25 cellular contexts compared by ENCODE assay signal in the genomic region with DNA sequence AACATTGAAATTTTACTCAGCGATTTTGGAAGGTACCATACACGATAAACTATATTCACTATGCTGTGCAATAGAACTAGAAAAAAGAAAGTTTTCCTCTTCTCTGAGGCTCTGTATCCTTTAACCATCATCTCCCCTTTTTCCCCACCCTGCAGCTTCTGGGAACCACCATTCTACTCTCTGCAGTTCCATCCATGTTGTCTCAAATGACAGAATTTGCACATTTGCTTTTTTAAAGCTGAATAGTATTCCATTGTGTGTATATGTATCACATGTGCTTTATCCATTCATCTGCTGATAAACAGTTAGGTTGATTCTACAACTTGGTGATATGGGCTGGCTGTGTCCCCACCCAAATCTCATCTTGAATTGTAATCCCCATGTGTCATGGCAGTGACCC. TPM values are rescaled to one million over a fixed set of nuclear protein-coding genes. Genes with fewer than 3 reads are reported as not detected.
DNase-seq lines count a peak whose midpoint lies in the region; ATAC-seq and TF ChIP-seq lines count a peak whose summit lies in the region.
"Had no signal": no experiment of that assay in that cellular context is flagged by ENCODE, and none has a peak within 500 bp of the region (broad histone marks: within the 10 kb centered on the region; RNA-seq: fewer than 3 reads in every experiment).

No MANE protein-coding gene starts in this region.

- intact Hi-C loops in activated CD4-positive, alpha-beta T cell treated with anti-CD3 and anti-CD28 coated beads for 36 hours (cut with DNase I, micrococcal nuclease), result loop anchor here in 1 of 2 experiments (2.0 to 5.0 kb wide), 2 partner anchors 17 to 34 kb away; no protein-coding TSS in a partner anchor
- intact Hi-C loops in CD4-positive, alpha-beta memory T cell (cut with micrococcal nuclease), result no loop called here

- no peaks in the 10 kb centered on the region for H3K9me2 ChIP-seq in OCI-LY1 (ENCODE audit: low read depth, low read length)

- no peaks in the 10 kb centered on the region for H3K9me3 ChIP-seq in CD4-positive, alpha-beta memory T cell (ENCODE audit: control insufficient read depth in 1 of 2, low read length in 2 of 2)
- peaks cover 12% of the 10 kb centered on the region; the same call in 1 of the 2 replicates for H3K9me3 ChIP-seq in OCI-LY1 (ENCODE audit: low read length)
- peaks cover 10% of the 10 kb centered on the region for H3K9me3 ChIP-seq in neural progenitor cell (ENCODE audit: low read depth)

- no peaks in the 10 kb centered on the region for H4K20me1 ChIP-seq in OCI-LY1 (ENCODE audit: insufficient read depth, low read length)
- H4K20me1 ChIP-seq in neural progenitor cell (ENCODE audit: low read depth), result no peaks in the 10 kb centered on the region

- H3K27ac ChIP-seq in CD4-positive, alpha-beta memory T cell (ENCODE audit: low read depth, low read length), result no peak overlapping the region
- H3K27ac ChIP-seq in OCI-LY1 (ENCODE audit: low read depth, low read length, poor library complexity, severe bottlenecking), result peak overlapping the region; percentile 92
- H3K27ac ChIP-seq in neural progenitor cell, result no peak overlapping the region
- H3K27ac ChIP-seq: SK-N-MC had no signal

- H2AFZ ChIP-seq in OCI-LY1 (ENCODE audit: low read length) (no peak overlapping the region), neural progenitor cell (replicated peaks) (no peak overlapping the region)

- TF ChIP-seq CTCF in OCI-LY1 (IDR thresholded peaks at IDR 0.05; ENCODE audit: low read length) (no peak), neural progenitor cell (IDR thresholded peaks at IDR 0.05) (no peak)

- H3K9ac ChIP-seq in OCI-LY1 (ENCODE audit: low read length) (no peak overlapping the region), neural progenitor cell (no peak overlapping the region)

- H3K4me3 ChIP-seq in CD4-positive, alpha-beta memory T cell (ENCODE audit: low read length in 2 of 2), result no peak overlapping the region
- no peak overlapping the region for H3K4me3 ChIP-seq in OCI-LY1 (ENCODE audit: low read depth, low read length, poor library complexity, severe bottlenecking)
- H3K4me3 ChIP-seq in neural progenitor cell, result no peak overlapping the region
- H3K4me3 ChIP-seq: SK-N-MC had no signal

- H3K4me2 ChIP-seq in OCI-LY1 (ENCODE audit: low read length), result peak overlapping the region; percentile 40
- no peak overlapping the region for H3K4me2 ChIP-seq in neural progenitor cell

- peaks cover 57% of the 10 kb centered on the region for H3K79me2 ChIP-seq in OCI-LY1 (ENCODE audit: insufficient read depth, low read length)
- H3K79me2 ChIP-seq in neural progenitor cell (ENCODE audit: low read depth), result peaks cover 24% of the 10 kb centered on the region

- peak overlapping the region; percentile 82 for H3K27ac Mint-ChIP-seq in activated CD4-positive, alpha-beta T cell treated with anti-CD3 and anti-CD28 coated beads for 36 hours
- peak overlapping the region in 4 of 7 donors; percentile 56 to 83 (median 72) for H3K27ac Mint-ChIP-seq in CD4-positive, alpha-beta memory T cell
- H3K27ac Mint-ChIP-seq in memory B cell, result peak overlapping the region; percentile 48
- no peak overlapping the region for H3K27ac Mint-ChIP-seq in neural progenitor cell
- H3K27ac Mint-ChIP-seq: H9 had no signal

- POLR2A ChIA-PET in activated CD4-positive, alpha-beta T cell treated with anti-CD3 and anti-CD28 coated beads for 36 hours (lab: Charles Lee), result interaction anchor here (1.5 kb wide), 1 partner anchor 22 kb away, joined by 3 read pairs; no protein-coding TSS in a partner anchor
- POLR2A ChIA-PET in CD4-positive, alpha-beta memory T cell (lab: Charles Lee; ENCODE audit: partially characterized antibody), result interaction anchor here (1.6 to 1.7 kb wide), 2 partner anchors 20 to 25 kb away, joined by 4 to 9 read pairs; no protein-coding TSS in a partner anchor

- H3K4me3 Mint-ChIP-seq in activated CD4-positive, alpha-beta T cell treated with anti-CD3 and anti-CD28 coated beads for 36 hours, result no peak overlapping the region
- peak overlapping the region in 4 of 8 donors; percentile 2 to 62 (median 18) for H3K4me3 Mint-ChIP-seq in CD4-positive, alpha-beta memory T cell
- H3K4me3 Mint-ChIP-seq in memory B cell (no peak overlapping the region), neural progenitor cell (no peak overlapping the region)
- H3K4me3 Mint-ChIP-seq: H9 had no signal

- DNase-seq in activated CD4-positive, alpha-beta T cell treated with anti-CD3 and anti-CD28 coated beads for 36 hours, result no peak
- DNase-seq in activated CD4-positive, alpha-beta T cell treated with anti-CD3 and anti-CD28 coated beads for 1 hour, result no peak
- DNase-seq in CD4-positive, alpha-beta memory T cell, result no peak
- DNase-seq in memory B cell (ENCODE audit: low spot score in 2 of 2) (no peak), neural progenitor cell (ENCODE audit: low spot score) (no peak), NCI-H2196 treated with DMSO at 0.1 percent for 48 hours (lab: John Stamatoyannopoulos, UW; ENCODE audit: unreplicated experiment) (no peak), NOMO-1 (lab: John Stamatoyannopoulos, UW; ENCODE audit: unreplicated experiment in 2 of 2) (no peak)
- DNase-seq: 8988T; activated CD4-positive, alpha-beta T cell treated with anti-CD3 and anti-CD28 coated beads, Interleukin-2, amount 50 U/mL, for 48 hours; activated naive CD8-positive, alpha-beta T cell treated with anti-CD3 and anti-CD28 coated beads, Interleukin-2, amount 10 ng/mL, durations not matched to agents 7 days and 5 days; activated T-cell treated with anti-CD3 and anti-CD28 coated beads, Interleukin-2, amount 50 U/mL, for 1 hour; Caco-2; cerebellar nuclear complex; DMS79; H9; head of caudate nucleus; kidney glomerular epithelial cell; NCI-H1048; NCI-H1694 treated with DMSO at 0.1 percent for 48 hours; NCI-H69; nucleus accumbens; T1000; trophoblast cell had no signal

- peaks cover 6% of the 10 kb centered on the region for H3F3A ChIP-seq in OCI-LY1 (ENCODE audit: insufficient read depth, low read length)
- H3F3A ChIP-seq in neural progenitor cell (ENCODE audit: low read depth), result no peaks in the 10 kb centered on the region

- H3K36me3 ChIP-seq in CD4-positive, alpha-beta memory T cell (ENCODE audit: insufficient read depth, low read length), result peaks cover 12% of the 10 kb centered on the region
- H3K36me3 ChIP-seq in OCI-LY1 (ENCODE audit: insufficient read depth, low read length) (peaks cover 75% of the 10 kb centered on the region), neural progenitor cell (peaks cover 14% of the 10 kb centered on the region)

- CTCF ChIA-PET in activated CD4-positive, alpha-beta T cell treated with anti-CD3 and anti-CD28 coated beads for 36 hours (lab: Charles Lee), result interaction anchor here (1.2 to 1.9 kb wide), 4 partner anchors 15 to 65 kb away, joined by 5 to 10 read pairs (median 8); no protein-coding TSS in a partner anchor
- CTCF ChIA-PET in CD4-positive, alpha-beta memory T cell (lab: Charles Lee; ENCODE audit: partially characterized antibody), result interaction anchor here (1.4 kb wide), 1 partner anchor 40 kb away, joined by 9 read pairs; no protein-coding TSS in a partner anchor

- peaks cover 72% of the 10 kb centered on the region for H3K36me3 Mint-ChIP-seq in activated CD4-positive, alpha-beta T cell treated with anti-CD3 and anti-CD28 coated beads for 36 hours (ENCODE audit: low read depth)
- H3K36me3 Mint-ChIP-seq in CD4-positive, alpha-beta memory T cell, result peaks cover 59 to 66% of the 10 kb centered on the region in 2 donors
- H3K36me3 Mint-ChIP-seq in memory B cell (peaks cover 21% of the 10 kb centered on the region), neural progenitor cell (peaks cover 55% of the 10 kb centered on the region)

- peaks cover 53% of the 10 kb centered on the region for H3K4me1 ChIP-seq in CD4-positive, alpha-beta memory T cell (ENCODE audit: insufficient read depth, low read length)
- peaks cover 51% of the 10 kb centered on the region for H3K4me1 ChIP-seq in OCI-LY1 (ENCODE audit: insufficient read depth, low read length, severe bottlenecking)
- peaks cover 6% of the 10 kb centered on the region for H3K4me1 ChIP-seq in neural progenitor cell

- ATAC-seq in activated CD4-positive, alpha-beta T cell treated with anti-CD3 and anti-CD28 coated beads for 36 hours, result no peak
- no peak for ATAC-seq in memory B cell (ENCODE audit: low read depth)

- H3K9me3 Mint-ChIP-seq in activated CD4-positive, alpha-beta T cell treated with anti-CD3 and anti-CD28 coated beads for 36 hours (ENCODE audit: low read depth), result peaks cover 27% of the 10 kb centered on the region
- peaks cover 0 to 11% (median 6%) of the 10 kb centered on the region in 8 donors for H3K9me3 Mint-ChIP-seq in CD4-positive, alpha-beta memory T cell
- peaks cover 5% of the 10 kb centered on the region for H3K9me3 Mint-ChIP-seq in memory B cell
- peaks cover 33% of the 10 kb centered on the region for H3K9me3 Mint-ChIP-seq in neural progenitor cell

- peaks cover 78% of the 10 kb centered on the region for H3K4me1 Mint-ChIP-seq in activated CD4-positive, alpha-beta T cell treated with anti-CD3 and anti-CD28 coated beads for 36 hours
- peaks cover 49 to 78% (median 61%) of the 10 kb centered on the region in 4 donors for H3K4me1 Mint-ChIP-seq in CD4-positive, alpha-beta memory T cell
- H3K4me1 Mint-ChIP-seq in memory B cell, result peaks cover 35% of the 10 kb centered on the region
- H3K4me1 Mint-ChIP-seq in neural progenitor cell, result peaks cover 10% of the 10 kb centered on the region

- H3K27me3 ChIP-seq in CD4-positive, alpha-beta memory T cell (ENCODE audit: insufficient read depth, low read length), result no peaks in the 10 kb centered on the region
- H3K27me3 ChIP-seq in OCI-LY1 (ENCODE audit: insufficient read depth, low read length), result no peaks in the 10 kb centered on the region
- no peaks in the 10 kb centered on the region for H3K27me3 ChIP-seq in neural progenitor cell

- no peaks in the 10 kb centered on the region for H3K27me3 Mint-ChIP-seq in activated CD4-positive, alpha-beta T cell treated with anti-CD3 and anti-CD28 coated beads for 36 hours
- no peaks in the 10 kb centered on the region for H3K27me3 Mint-ChIP-seq in CD4-positive, alpha-beta memory T cell
- H3K27me3 Mint-ChIP-seq in memory B cell (no peaks in the 10 kb centered on the region), neural progenitor cell (ENCODE audit: insufficient read depth, low read depth) (peaks cover 6% of the 10 kb centered on the region)
- H3K27me3 Mint-ChIP-seq: activated naive CD8-positive, alpha-beta T cell treated with anti-CD3 and anti-CD28 coated beads, Interleukin-2, amount 10 ng/mL, durations not matched to agents 7 days and 5 days had no signal

RNA-seq across cellular contexts. Expression of gene TMEM123, which starts 21.2 kb away (rescaled TPM):
- 100 to 1,000 TPM; 179 to 392 TPM for total RNA-seq in activated CD4-positive, alpha-beta T cell treated with anti-CD3 and anti-CD28 coated beads for 36 hours
- total RNA-seq in CD4-positive, alpha-beta memory T cell, result 100 to 1,000 TPM; 383 to 397 TPM
- polyA plus RNA-seq in CD4-positive, alpha-beta memory T cell, result 100 to 1,000 TPM; 752 to 839 TPM
- total RNA-seq in neural progenitor cell (ENCODE audit: low replicate concordance), result 127 and 230 TPM in 2 replicates
